In the genomic region with DNA sequence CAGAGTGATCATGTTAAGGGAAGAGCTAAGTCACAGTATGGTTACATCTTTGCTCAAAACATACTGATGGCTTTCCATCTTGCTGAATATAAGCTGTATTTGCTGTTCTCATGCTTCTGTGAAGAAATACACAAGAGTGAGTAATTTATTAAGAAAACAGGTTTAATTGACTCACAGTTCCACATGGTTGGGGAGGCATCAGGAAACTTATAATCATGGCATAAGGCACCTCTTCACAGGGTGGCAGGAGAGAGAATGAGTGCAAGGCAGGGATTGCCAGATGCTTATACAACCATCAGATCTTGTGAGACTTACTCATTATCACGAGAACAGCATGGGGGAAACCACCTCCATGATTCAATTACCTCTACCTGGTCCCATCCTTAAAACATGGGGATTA, we compare ENCODE assay signal across 20 cellular contexts. TPM values are rescaled to one million over a fixed set of nuclear protein-coding genes. Genes with fewer than 3 reads are reported as not detected.
DNase-seq lines count a peak whose midpoint lies in the region; TF ChIP-seq lines count a peak whose summit lies in the region.
"Had no signal": no experiment of that assay in that cellular context is flagged by ENCODE, and none has a peak within 500 bp of the region (broad histone marks: within the 10 kb centered on the region; RNA-seq: fewer than 3 reads in every experiment).

No MANE protein-coding gene starts in this region.

- TF ChIP-seq POLR2A in breast epithelium (IDR thresholded peaks at IDR 0.05): no peak

- no peaks in the 10 kb centered on the region for H3K4me1 Mint-ChIP-seq in MCF 10A (ENCODE audit: insufficient read depth, unreplicated experiment)
- H3K4me1 Mint-ChIP-seq in Caco-2 (ENCODE audit: low read depth, unreplicated experiment): no peaks in the 10 kb centered on the region

- H3K27ac Mint-ChIP-seq in MCF 10A (ENCODE audit: low read depth, unreplicated experiment) (no peak overlapping the region), Caco-2 (ENCODE audit: unreplicated experiment) (no peak overlapping the region)

- H3K9me3 Mint-ChIP-seq in MCF 10A (ENCODE audit: unreplicated experiment) (no peaks in the 10 kb centered on the region), Caco-2 (ENCODE audit: unreplicated experiment) (peaks cover 11% of the 10 kb centered on the region)

- no peaks in the 10 kb centered on the region for H3K27me3 Mint-ChIP-seq in MCF 10A (ENCODE audit: insufficient read depth, unreplicated experiment)
- no peaks in the 10 kb centered on the region for H3K27me3 Mint-ChIP-seq in Caco-2 (ENCODE audit: insufficient read depth, unreplicated experiment)

- H3K36me3 ChIP-seq in breast epithelium: no peaks in the 10 kb centered on the region
- no peaks in the 10 kb centered on the region for H3K36me3 ChIP-seq in Caco-2 (ENCODE audit: control insufficient read depth, insufficient read depth, low read length)
- H3K36me3 ChIP-seq: MG63 had no signal

- no peak overlapping the region for H3K27ac ChIP-seq in breast epithelium
- H3K27ac ChIP-seq: SK-N-MC had no signal

- H3K9me3 ChIP-seq in breast epithelium (peaks cover 0 to 4% of the 10 kb centered on the region in 2 donors), Caco-2 (no peaks in the 10 kb centered on the region; the same call in 1 of the 2 replicates)
- H3K9me3 ChIP-seq: MG63 had no signal

- POLR2A ChIA-PET in MCF 10A (lab: Yijun Ruan, JAX) (interaction anchor here (0.7 kb wide), 1 partner anchor 17 kb away, joined by 3 read pairs; no protein-coding TSS in a partner anchor), GM10248 (lab: Yijun Ruan, JAX) (no interaction called here), Caco-2 (lab: Charles Lee) (no interaction called here)

- intact Hi-C loops in MCF 10A (cut with micrococcal nuclease): no loop called here
- intact Hi-C loops in breast epithelium (cut with DNase I; ENCODE audit: low total_unique reads): no loop called here
- intact Hi-C loops in Caco-2 (cut with micrococcal nuclease; ENCODE audit: unreplicated experiment): no loop called here

- no peak overlapping the region for H3K4me3 ChIP-seq in breast epithelium
- no peak overlapping the region for H3K4me3 ChIP-seq in epithelial cell of proximal tubule (ENCODE audit: low read depth, low read length)
- no peak overlapping the region for H3K4me3 ChIP-seq in Caco-2 (ENCODE audit: low read depth, low read length)
- H3K4me3 ChIP-seq: MG63, SK-N-MC had no signal

- BruUV-seq in MCF 10A (replicated peaks; lab: Mats Ljungman, UMichigan) (no TSS peak), Caco-2 (replicated peaks; lab: Mats Ljungman, UMichigan) (no TSS peak)

- TF ChIP-seq CTCF in MCF 10A (IDR thresholded peaks at IDR 0.05; ENCODE audit: unreplicated experiment) (no peak), breast epithelium (IDR thresholded peaks at IDR 0.05) (no peak), epithelial cell of proximal tubule (conservative IDR thresholded peaks at IDR 0.05; ENCODE audit: low read depth, low read length) (no peak), GM10248 (IDR thresholded peaks at IDR 0.05; ENCODE audit: control extremely low read depth, extremely low read depth, low read depth, missing control alignments) (no peak), Caco-2 (IDR thresholded peaks at IDR 0.05; ENCODE audit: insufficient read depth in 1 of 2, low read depth in 1 of 2, low read length in 1 of 2, severe bottlenecking in 1 of 2, unreplicated experiment in 1 of 2) (no peak)

- CTCF ChIA-PET in MCF 10A (lab: Yijun Ruan, JAX) (no interaction called here), GM10248 (lab: Yijun Ruan, JAX) (no interaction called here), Caco-2 (lab: Charles Lee) (no interaction called here)

- H3K4me3 Mint-ChIP-seq in MCF 10A (ENCODE audit: unreplicated experiment) (no peak overlapping the region), Caco-2 (ENCODE audit: unreplicated experiment) (no peak overlapping the region)

- no peaks in the 10 kb centered on the region for H3K4me1 ChIP-seq in breast epithelium
- no peaks in the 10 kb centered on the region for H3K4me1 ChIP-seq in Caco-2

- H3K27me3 ChIP-seq in breast epithelium: no peaks in the 10 kb centered on the region
- H3K27me3 ChIP-seq in Caco-2 (replicated peaks; ENCODE audit: control insufficient read depth, insufficient read depth, low read length): no peaks in the 10 kb centered on the region
- H3K27me3 ChIP-seq: MG63 had no signal

- DNase-seq in MCF 10A (ENCODE audit: unreplicated experiment) (peak; percentile 62), breast epithelium (ENCODE audit: low spot score in 2 of 2) (no peak), epithelial cell of proximal tubule (ENCODE audit: low read depth) (peak; percentile 68), kidney glomerular epithelial cell (lab: John Stamatoyannopoulos, UW) (peak; percentile 91), GM10248 (ENCODE audit: extremely low spot score) (no peak), GM19238 (ENCODE audit: insufficient read length, low spot score) (no peak), Caco-2 (no peak)
- DNase-seq: 8988T, DMS79, EL, GDM1, HCEC 1CT, KBM-7, MG63, NCI-H2029, NCI-H446, NCI-H524 treated with DMSO at 0.1 percent for 48 hours, NCI-H774, SIG-M5 had no signal

- H3K36me3 Mint-ChIP-seq in MCF 10A (ENCODE audit: insufficient read depth, unreplicated experiment) (no peaks in the 10 kb centered on the region), Caco-2 (ENCODE audit: insufficient read depth, unreplicated experiment) (no peaks in the 10 kb centered on the region)

RNA-seq across cellular contexts. Expression of gene RGS5, which starts 24.4 kb away (rescaled TPM):
- total RNA-seq in MCF 10A (2022): 12.9 and 14.1 TPM in 2 replicates
- 10 to 100 TPM; 31.9 to 69.3 (median 42.6) TPM for total RNA-seq in breast epithelium
- total RNA-seq in epithelial cell of proximal tubule: 0.36 and 1.4 TPM in 2 replicates
- total RNA-seq in Caco-2 (2022): 8.4 and 12.7 TPM in 2 replicates

Comparison
In these comparisons a context has a peak if more than half of its experiments do, and no peak if none do; other contexts are left out.
1. DNase-seq: peak in MCF 10A (single experiment), epithelial cell of proximal tubule (single experiment) and kidney glomerular epithelial cell (single experiment); none in breast epithelium (0 of 2), GM10248 (single experiment), GM19238 (single experiment) and Caco-2 (0 of 2).